1 cellular context compared by ENCODE assay signal in genomic region chr1:54894271-54894670, GRCh38.
TF ChIP-seq lines count a peak whose summit lies in the region.

No MANE protein-coding gene starts in this region.

TF ChIP-seq in K562, 482 proteins besides CTCF, POLR2A, EP300 and RAD21:
- TF ChIP-seq ZBED1 (IDR thresholded peaks at IDR 0.05) (no peak), CBFB (CRISPR knock-in tag; IDR thresholded peaks at IDR 0.05) (no peak), ZNF584 (CRISPR knock-in tag; IDR thresholded peaks at IDR 0.05; ENCODE audit: low read depth) (no peak), ZNF23 (CRISPR knock-in tag; IDR thresholded peaks at IDR 0.05) (no peak), ZNF561 (CRISPR knock-in tag; conservative IDR thresholded peaks at IDR 0.05) (no peak), TEAD4 (IDR thresholded peaks at IDR 0.05; ENCODE audit: low read length) (no peak), TEAD4 (CRISPR knock-in tag; IDR thresholded peaks at IDR 0.05; ENCODE audit: borderline replicate concordance) (no peak), ZNF778 (CRISPR knock-in tag; IDR thresholded peaks at IDR 0.05) (no peak), SAFB (IDR thresholded peaks at IDR 0.05; ENCODE audit: borderline replicate concordance, low read depth, low read length) (no peak), SRF (CRISPR knock-in tag; IDR thresholded peaks at IDR 0.05) (no peak), SMAD1 (IDR thresholded peaks at IDR 0.05; ENCODE audit: low read depth, low read length, partially characterized antibody) (no peak), NELFE (IDR thresholded peaks at IDR 0.05; ENCODE audit: insufficient read depth, insufficient read length) (no peak), NFRKB (IDR thresholded peaks at IDR 0.05; ENCODE audit: low read depth) (no peak)
- TF ChIP-seq, protein P1, sequence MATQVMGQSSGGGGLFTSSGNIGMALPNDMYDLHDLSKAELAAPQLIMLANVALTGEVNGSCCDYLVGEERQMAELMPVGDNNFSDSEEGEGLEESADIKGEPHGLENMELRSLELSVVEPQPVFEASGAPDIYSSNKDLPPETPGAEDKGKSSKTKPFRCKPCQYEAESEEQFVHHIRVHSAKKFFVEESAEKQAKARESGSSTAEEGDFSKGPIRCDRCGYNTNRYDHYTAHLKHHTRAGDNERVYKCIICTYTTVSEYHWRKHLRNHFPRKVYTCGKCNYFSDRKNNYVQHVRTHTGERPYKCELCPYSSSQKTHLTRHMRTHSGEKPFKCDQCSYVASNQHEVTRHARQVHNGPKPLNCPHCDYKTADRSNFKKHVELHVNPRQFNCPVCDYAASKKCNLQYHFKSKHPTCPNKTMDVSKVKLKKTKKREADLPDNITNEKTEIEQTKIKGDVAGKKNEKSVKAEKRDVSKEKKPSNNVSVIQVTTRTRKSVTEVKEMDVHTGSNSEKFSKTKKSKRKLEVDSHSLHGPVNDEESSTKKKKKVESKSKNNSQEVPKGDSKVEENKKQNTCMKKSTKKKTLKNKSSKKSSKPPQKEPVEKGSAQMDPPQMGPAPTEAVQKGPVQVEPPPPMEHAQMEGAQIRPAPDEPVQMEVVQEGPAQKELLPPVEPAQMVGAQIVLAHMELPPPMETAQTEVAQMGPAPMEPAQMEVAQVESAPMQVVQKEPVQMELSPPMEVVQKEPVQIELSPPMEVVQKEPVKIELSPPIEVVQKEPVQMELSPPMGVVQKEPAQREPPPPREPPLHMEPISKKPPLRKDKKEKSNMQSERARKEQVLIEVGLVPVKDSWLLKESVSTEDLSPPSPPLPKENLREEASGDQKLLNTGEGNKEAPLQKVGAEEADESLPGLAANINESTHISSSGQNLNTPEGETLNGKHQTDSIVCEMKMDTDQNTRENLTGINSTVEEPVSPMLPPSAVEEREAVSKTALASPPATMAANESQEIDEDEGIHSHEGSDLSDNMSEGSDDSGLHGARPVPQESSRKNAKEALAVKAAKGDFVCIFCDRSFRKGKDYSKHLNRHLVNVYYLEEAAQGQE (CRISPR knock-in tag; IDR thresholded peaks at IDR 0.05; ENCODE audit: low read depth) = no peak
TF ChIP-seq in K562: peak in this region for 0.
